Comparison of ENCODE assay signal across 36 cellular contexts in genomic region chr2:45307147-45307546, GRCh38.
"Had no signal": no experiment of that assay in that cellular context is flagged by ENCODE, and none has a peak within 500 bp of the region (broad histone marks: within the 10 kb centered on the region; RNA-seq: fewer than 3 reads in every experiment).

No MANE protein-coding gene starts in this region.

- H3K36me3 ChIP-seq: brain microvascular endothelial cell had no signal

- H3K4me3 ChIP-seq: PC-9 had no signal

- H3K27me3 ChIP-seq: brain microvascular endothelial cell had no signal

- DNase-seq: activated B cell treated with CpG ODN at 0.5 μM for 24 hours; activated CD4-positive, alpha-beta memory T cell treated with anti-CD3 and anti-CD28 coated beads, Interleukin-2, amount 10 ng/mL, durations not matched to agents 7 days and 5 days; activated CD4-positive, alpha-beta T cell treated with anti-CD3 and anti-CD28 coated beads for 4 hours; activated CD4-positive, CD25-positive, alpha-beta regulatory T cell treated with anti-CD3 and anti-CD28 coated beads, Interleukin-2, amount 50 U/mL, for 72 hours; activated CD8-positive, alpha-beta memory T cell treated with anti-CD3 and anti-CD28 coated beads for 24 hours; activated effector memory CD4-positive, alpha-beta T cell treated with anti-CD3 and anti-CD28 coated beads, Interleukin-2, amount 50 U/mL, for 16 hours; activated naive CD4-positive, alpha-beta T cell; activated naive CD4-positive, alpha-beta T cell treated with anti-CD3 and anti-CD28 coated beads, Interleukin-2, amount 50 U/mL, for 16 hours; activated naive CD8-positive, alpha-beta T cell treated with anti-CD3 and anti-CD28 coated beads for 36 hours; activated T-cell treated with anti-CD3 and anti-CD28 coated beads, Interleukin-2, amount 50 U/mL, for 1 hour; activated T-cell treated with anti-CD3 and anti-CD28 coated beads, Interleukin-2, amount 50 U/mL, for 72 hours; amniotic stem cell; aorta; brain microvascular endothelial cell; central memory CD4-positive, alpha-beta T cell; Kasumi-1; KBM-7; MM.1S; MV-4-11; NCI-H1092; NCI-H1417; NCI-H187 treated with DMSO at 0.1 percent for 48 hours; NCI-H2081; NCI-H226; NCI-H446 treated with DMSO at 0.1 percent for 48 hours; NCI-H524; NCI-H69; NCI-H82; PC-9; Right ventricle myocardium superior; SW 1271; T-helper 1 cell; T-helper 2 cell; T-helper 9 cell had no signal

- H3K4me2 ChIP-seq: PC-9 had no signal

- ATAC-seq: activated T-cell treated with anti-CD3 and anti-CD28 coated beads, Interleukin-2, amount 50 U/mL, for 72 hours; activated T-helper 17 cell treated with anti-CD3 and anti-CD28 coated beads, Interleukin-2, amount 50 U/mL, for 72 hours had no signal

- H3K27ac ChIP-seq: brain microvascular endothelial cell, PC-9, VCaP had no signal

- H2AFZ ChIP-seq: PC-9 had no signal
